In the genomic region with DNA sequence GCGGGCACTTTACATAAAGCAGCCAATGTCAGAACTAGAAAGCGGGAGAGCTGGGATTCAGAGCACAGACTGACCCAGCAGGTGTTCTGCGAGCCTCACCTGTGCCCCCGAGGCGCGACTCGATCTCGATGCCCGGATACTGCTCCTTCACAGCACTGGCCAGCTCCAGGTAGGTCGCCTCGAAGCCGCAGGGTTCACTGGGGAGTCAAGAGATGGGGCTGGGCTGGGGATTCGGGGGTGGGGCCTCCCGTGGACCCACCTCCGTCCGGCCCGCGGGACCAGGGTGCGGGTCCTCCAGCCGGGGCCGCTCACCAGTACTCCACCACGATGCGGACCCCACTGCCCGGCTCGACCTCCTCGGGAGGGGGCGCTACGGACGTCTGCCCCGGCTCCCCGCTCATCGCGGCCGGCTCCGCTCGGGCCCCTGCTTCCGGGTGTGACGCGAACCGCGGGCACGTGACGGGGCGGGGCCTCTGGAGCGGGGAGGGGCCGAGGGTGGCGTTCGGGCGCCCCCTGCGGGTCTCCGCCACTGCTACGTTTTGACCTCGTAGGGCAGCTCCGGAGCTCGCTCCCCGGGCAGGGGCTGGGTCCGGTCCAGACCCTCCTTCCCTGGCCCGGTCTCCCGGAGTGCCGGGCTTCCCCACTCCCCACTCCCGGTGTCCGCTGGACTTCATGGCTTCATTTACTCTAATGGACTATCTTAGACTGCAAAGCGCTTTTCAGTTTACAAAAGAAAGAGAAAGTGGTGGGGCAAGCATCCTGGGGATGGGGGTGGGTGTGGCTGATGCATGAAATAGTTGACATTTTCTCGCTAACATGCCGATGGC, we compare ENCODE assay signal across 8 cellular contexts. TPM values are rescaled to one million over a fixed set of nuclear protein-coding genes. Genes with fewer than 3 reads are reported as not detected.
DNase-seq lines count a peak whose midpoint lies in the region; TF ChIP-seq lines count a peak whose summit lies in the region.

A gene with protein sequence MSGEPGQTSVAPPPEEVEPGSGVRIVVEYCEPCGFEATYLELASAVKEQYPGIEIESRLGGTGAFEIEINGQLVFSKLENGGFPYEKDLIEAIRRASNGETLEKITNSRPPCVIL (minus strand): TSS at position 438 of the 827 bp plus-strand sequence. CDS start 37 bp downstream, at position 401.

- DNase-seq in ELF-1 (ENCODE audit: low read depth, low spot score) (peak; percentile 94), GOT3 (lab: John Stamatoyannopoulos, UW) (peak; percentile 75), LNCaP clone FGC (ENCODE audit: low read depth) (no peak), SHP77 (lab: John Stamatoyannopoulos, UW) (peak; percentile 65 to 71), activated gamma-delta T cell (lab: John Stamatoyannopoulos, UW) (peak; percentile 89), fibroblast of villous mesenchyme (ENCODE audit: low read depth) (peak; percentile 81), neural progenitor cell (ENCODE audit: low spot score) (peak; percentile 95), stromal cell of bone marrow (ENCODE audit: low read depth) (peak; percentile 58)

- H3K9me3 Mint-ChIP-seq in neural progenitor cell, result no peaks in the 10 kb centered on the region

- peak within 1 kb of the TSS; percentile 89 for H3K4me3 Mint-ChIP-seq in neural progenitor cell

- H4K20me1 ChIP-seq in neural progenitor cell (ENCODE audit: low read depth), result peaks cover 4% of the 10 kb centered on the region

- no peaks in the 10 kb centered on the region for H3K9me3 ChIP-seq in neural progenitor cell (ENCODE audit: low read depth)

- peak within 1 kb of the TSS; percentile 71 for H2AFZ ChIP-seq in neural progenitor cell (replicated peaks)

- no peaks in the 10 kb centered on the region for H3K27me3 ChIP-seq in neural progenitor cell

- peaks cover 4% of the 10 kb centered on the region for H3K4me1 ChIP-seq in neural progenitor cell

- H3K79me2 ChIP-seq in neural progenitor cell (ENCODE audit: low read depth), result no peaks in the 10 kb centered on the region

- H3K27ac ChIP-seq in neural progenitor cell, result no peak within 1 kb of the TSS

- H3K27me3 Mint-ChIP-seq in neural progenitor cell (ENCODE audit: insufficient read depth, low read depth), result peaks cover 11% of the 10 kb centered on the region

- peaks cover 26% of the 10 kb centered on the region for H3F3A ChIP-seq in neural progenitor cell (ENCODE audit: low read depth)

- peaks cover 5% of the 10 kb centered on the region for H3K4me1 Mint-ChIP-seq in neural progenitor cell

- TF ChIP-seq CTCF in LNCaP clone FGC (IDR thresholded peaks at IDR 0.05; ENCODE audit: control insufficient read depth, extremely low read depth, insufficient read depth) (peak; percentile 75), fibroblast of villous mesenchyme (IDR thresholded peaks at IDR 0.05; ENCODE audit: insufficient read depth, low read depth, low read length) (peak; percentile 84), neural progenitor cell (IDR thresholded peaks at IDR 0.05) (peak; percentile 90)

- H3K36me3 ChIP-seq in neural progenitor cell, result no peaks in the 10 kb centered on the region

- H3K9ac ChIP-seq in neural progenitor cell, result peak within 1 kb of the TSS; percentile 40

- H3K36me3 Mint-ChIP-seq in neural progenitor cell, result peaks cover 8% of the 10 kb centered on the region

- no peak within 1 kb of the TSS for H3K27ac Mint-ChIP-seq in neural progenitor cell

- H3K4me3 ChIP-seq in LNCaP clone FGC (ENCODE audit: low read depth, low read length) (peak within 1 kb of the TSS; percentile 84), fibroblast of villous mesenchyme (ENCODE audit: low read depth, low read length) (peak within 1 kb of the TSS; percentile 87), neural progenitor cell (peak within 1 kb of the TSS; percentile 74)

- H3K4me2 ChIP-seq in neural progenitor cell, result peak within 1 kb of the TSS; percentile 87

RNA-seq across cellular contexts. Expression of the gene that starts here (rescaled TPM):
- 19.0 and 30.3 TPM in 2 replicates for total RNA-seq in fibroblast of villous mesenchyme
- 20.1 and 27.6 TPM in 2 replicates for total RNA-seq in neural progenitor cell (ENCODE audit: low replicate concordance)
